ENCODE assay signal across 8 cellular contexts in the genomic region with DNA sequence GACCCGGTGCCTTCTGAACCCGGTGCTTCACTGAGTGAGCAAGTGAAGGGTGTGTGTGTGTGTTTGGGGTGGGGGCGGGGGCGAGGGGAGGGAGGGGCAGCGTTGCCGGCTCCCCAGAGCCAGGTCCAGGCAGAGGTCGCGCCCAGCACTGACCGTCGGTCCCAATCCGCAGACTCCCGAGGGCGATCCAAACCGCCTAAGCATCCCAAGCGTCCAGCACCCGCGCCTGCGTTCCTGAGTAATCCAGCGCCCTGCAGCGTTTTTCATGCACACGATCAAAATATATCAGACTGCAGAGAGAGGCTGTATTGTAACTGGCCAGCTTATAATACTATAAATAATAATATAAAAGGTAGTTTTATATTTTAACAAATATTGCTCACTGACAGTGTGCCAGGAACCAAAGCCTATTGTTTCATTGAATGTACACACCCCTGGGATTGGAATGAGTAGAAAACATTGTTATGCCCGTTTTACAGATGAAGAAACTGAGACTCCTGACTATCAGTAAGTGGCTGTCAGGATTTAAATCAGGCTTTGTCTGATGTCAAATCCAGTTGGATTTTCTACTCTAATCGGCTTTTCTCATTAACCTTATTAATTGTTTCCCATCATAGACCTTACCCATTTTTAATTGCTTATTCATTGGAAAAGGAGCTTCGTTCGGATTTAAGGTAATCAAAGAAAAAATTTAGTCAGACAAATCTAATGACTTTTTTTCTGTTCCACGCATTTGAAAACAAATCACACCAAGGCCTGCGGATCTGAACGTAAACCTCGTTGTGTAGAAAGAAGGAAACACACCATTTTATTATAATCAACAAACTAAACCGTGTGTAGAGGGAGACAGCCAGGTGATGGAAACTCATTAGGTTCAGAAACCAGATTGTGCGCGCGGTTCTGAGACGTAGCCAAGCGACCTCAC. TPM values are rescaled to one million over a fixed set of nuclear protein-coding genes. Genes with fewer than 3 reads are reported as not detected.
DNase-seq lines count a peak whose midpoint lies in the region; ATAC-seq and TF ChIP-seq lines count a peak whose summit lies in the region.

No MANE protein-coding gene starts in this region.

- peak overlapping the region; percentile 64 for H3K4me2 ChIP-seq in DND-41 (ENCODE audit: insufficient read depth, low read length)

- H3K36me3 Mint-ChIP-seq in activated naive CD8-positive, alpha-beta T cell = peaks cover 3% of the 10 kb centered on the region
- peaks cover 17% of the 10 kb centered on the region for H3K36me3 Mint-ChIP-seq in natural killer cell treated with Interleukin-12 subunit alpha and Interleukin-12 subunit beta and Interleukin-15 and Interleukin-18, amount 100 ng/mL, for 72 hours

- peaks cover 30% of the 10 kb centered on the region for H3K4me1 Mint-ChIP-seq in activated naive CD8-positive, alpha-beta T cell (ENCODE audit: low read depth)
- peaks cover 25 to 27% of the 10 kb centered on the region in 2 donors for H3K4me1 Mint-ChIP-seq in natural killer cell treated with Interleukin-12 subunit alpha and Interleukin-12 subunit beta and Interleukin-15 and Interleukin-18, amount 100 ng/mL, for 72 hours (ENCODE audit: low read depth in 2 of 2)

- DNase-seq in DND-41 = no peak
- DNase-seq in natural killer cell treated with Interleukin-12 subunit alpha and Interleukin-12 subunit beta and Interleukin-15 and Interleukin-18, amount 100 ng/mL, for 72 hours (ENCODE audit: low spot score) = no peak
- DNase-seq in NCI-H526 treated with DMSO at 0.1 percent for 48 hours (lab: John Stamatoyannopoulos, UW) = no peak

- H3K27ac Mint-ChIP-seq in activated naive CD8-positive, alpha-beta T cell = peak overlapping the region; percentile 51
- no peak overlapping the region for H3K27ac Mint-ChIP-seq in natural killer cell treated with Interleukin-12 subunit alpha and Interleukin-12 subunit beta and Interleukin-15 and Interleukin-18, amount 100 ng/mL, for 72 hours

- no peak overlapping the region; the same call in 1 of the 2 replicates for H3K9ac ChIP-seq in DND-41 (ENCODE audit: low read depth, low read length)

- H3K79me2 ChIP-seq in DND-41 (ENCODE audit: insufficient read depth, low read length) = no peaks in the 10 kb centered on the region

- ATAC-seq in DND-41 (ENCODE audit: insufficient read depth, low read depth) = no peak
- peak; percentile 7 for ATAC-seq in HG02870 (IDR thresholded peaks at IDR 0.05; ENCODE audit: unreplicated experiment)
- no peak for ATAC-seq in natural killer cell treated with Interleukin-12 subunit alpha and Interleukin-12 subunit beta and Interleukin-15 and Interleukin-18, amount 100 ng/mL, for 72 hours
- no peak for ATAC-seq in GM18520 (IDR thresholded peaks at IDR 0.05; ENCODE audit: unreplicated experiment)
- ATAC-seq in HG03457 (IDR thresholded peaks at IDR 0.05; ENCODE audit: unreplicated experiment) = no peak
- ATAC-seq in GM18861 (IDR thresholded peaks at IDR 0.05; ENCODE audit: unreplicated experiment) = no peak

- no peaks in the 10 kb centered on the region for H3K27me3 ChIP-seq in DND-41 (ENCODE audit: insufficient read depth, low read length, poor library complexity)

- peaks cover 6% of the 10 kb centered on the region for H3K9me3 ChIP-seq in DND-41 (ENCODE audit: insufficient read depth, low read length, severe bottlenecking)

- H3K4me3 ChIP-seq in DND-41 (ENCODE audit: low read depth in 1 of 2, low read length in 2 of 2) = peak overlapping the region in 1 of 2 experiments; percentile 50; a peak in 2 of 4 replicates

- H3K27me3 Mint-ChIP-seq in activated naive CD8-positive, alpha-beta T cell = peaks cover 53% of the 10 kb centered on the region
- peaks cover 46 to 61% of the 10 kb centered on the region in 2 donors for H3K27me3 Mint-ChIP-seq in natural killer cell treated with Interleukin-12 subunit alpha and Interleukin-12 subunit beta and Interleukin-15 and Interleukin-18, amount 100 ng/mL, for 72 hours

- H3K36me3 ChIP-seq in DND-41 (ENCODE audit: insufficient read depth, low read length) = no peaks in the 10 kb centered on the region

- peak overlapping the region; percentile 71 for H3K4me3 Mint-ChIP-seq in activated naive CD8-positive, alpha-beta T cell
- H3K4me3 Mint-ChIP-seq in natural killer cell treated with Interleukin-12 subunit alpha and Interleukin-12 subunit beta and Interleukin-15 and Interleukin-18, amount 100 ng/mL, for 72 hours = peak overlapping the region; percentile 69

- H4K20me1 ChIP-seq in DND-41 (ENCODE audit: insufficient read depth, low read length) = no peaks in the 10 kb centered on the region

- no peak for TF ChIP-seq CTCF in DND-41 (IDR thresholded peaks at IDR 0.05; ENCODE audit: borderline replicate concordance, extremely low read depth, low read length, poor library complexity, severe bottlenecking)

- H3K9me3 Mint-ChIP-seq in activated naive CD8-positive, alpha-beta T cell (ENCODE audit: low read depth) = peaks cover 8% of the 10 kb centered on the region
- no peaks in the 10 kb centered on the region for H3K9me3 Mint-ChIP-seq in natural killer cell treated with Interleukin-12 subunit alpha and Interleukin-12 subunit beta and Interleukin-15 and Interleukin-18, amount 100 ng/mL, for 72 hours

- H3K4me1 ChIP-seq in DND-41 (ENCODE audit: insufficient read depth, low read length) = peaks cover 16% of the 10 kb centered on the region

- no peak overlapping the region; the same call in 1 of the 2 replicates for H2AFZ ChIP-seq in DND-41 (ENCODE audit: low read depth, low read length)

- H3K27ac ChIP-seq in DND-41 (ENCODE audit: low read length) = no peak overlapping the region

RNA-seq across cellular contexts. Expression of gene NKX3-2, which starts 4.0 kb away (rescaled TPM):
- total RNA-seq in natural killer cell treated with Interleukin-12 subunit alpha and Interleukin-12 subunit beta and Interleukin-15 and Interleukin-18, amount 100 ng/mL, for 72 hours = not detected
